Comparison of ENCODE assay signal across 8 cellular contexts in the genomic region with DNA sequence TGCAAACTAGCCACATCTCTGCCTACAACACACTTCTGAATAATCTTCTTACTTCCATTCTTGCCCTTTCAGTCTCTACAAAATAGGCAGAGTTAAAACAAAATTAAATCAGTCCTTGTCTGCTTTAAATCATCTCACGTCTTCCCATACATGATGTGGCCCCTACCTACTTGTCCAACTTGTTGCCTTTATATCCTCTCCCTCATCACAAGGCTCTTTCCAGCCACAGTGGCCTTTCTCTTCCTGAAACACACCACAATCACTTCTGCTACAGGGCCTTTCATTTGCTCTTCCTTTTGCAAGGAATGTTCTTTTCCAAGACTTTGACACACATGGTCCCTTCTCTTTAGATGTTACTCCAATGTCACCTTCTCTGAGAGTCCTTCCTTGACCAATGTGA. TPM values are rescaled to one million over a fixed set of nuclear protein-coding genes. Genes with fewer than 3 reads are reported as not detected.
DNase-seq lines count a peak whose midpoint lies in the region; ATAC-seq and TF ChIP-seq lines count a peak whose summit lies in the region.

No MANE protein-coding gene starts in this region.

- no peak overlapping the region for H3K4me3 Mint-ChIP-seq in CD4-positive, CD25-positive, alpha-beta regulatory T cell
- no peak overlapping the region for H3K4me3 Mint-ChIP-seq in WTC11

- H2BK12ac ChIP-seq in neuronal stem cell (ENCODE audit: low read length) = no peak overlapping the region

- no peak overlapping the region for H2AK5ac ChIP-seq in neuronal stem cell (ENCODE audit: low read depth, low read length)

- H3K27me3 ChIP-seq in CD4-positive, CD25-positive, alpha-beta regulatory T cell (ENCODE audit: control insufficient read depth, insufficient read depth, low read length) = no peaks in the 10 kb centered on the region
- H3K27me3 ChIP-seq in ectodermal cell (ENCODE audit: control insufficient read depth, insufficient read depth, low read length, poor library complexity, severe bottlenecking) (no peaks in the 10 kb centered on the region), neuronal stem cell (ENCODE audit: control insufficient read depth in 3 of 3, insufficient read depth in 3 of 3, low read depth in 1 of 3, low read length in 3 of 3) (no peaks in the 10 kb centered on the region)

- H3K27ac Mint-ChIP-seq in CD4-positive, CD25-positive, alpha-beta regulatory T cell = no peak overlapping the region
- H3K27ac Mint-ChIP-seq in WTC11 = no peak overlapping the region

- H2BK5ac ChIP-seq in neuronal stem cell (ENCODE audit: low read length) = no peak overlapping the region

- no peak overlapping the region for H3K9ac ChIP-seq in neuronal stem cell (ENCODE audit: low read depth, low read length, poor library complexity)

- H4K91ac ChIP-seq in neuronal stem cell (ENCODE audit: low read depth, low read length, poor library complexity) = no peak overlapping the region

- POLR2A ChIA-PET in WTC11 (lab: Charles Lee) = no interaction called here

- 40 to 43% methylated on average over 1 of the region's 1 CpG for WGBS in ectodermal cell, 2 experiments
- no CpG with 5 or more reads among the region's 1 CpG for WGBS in neuronal stem cell (ENCODE audit: extremely low coverage in 2 of 2, insufficient read length in 2 of 2, insufficient replicate concordance in 1 of 2), 2 donors

- peak overlapping the region; percentile 96 for H3K27ac ChIP-seq in CD4-positive, CD25-positive, alpha-beta regulatory T cell (ENCODE audit: insufficient read depth, low read length, poor library complexity, severe bottlenecking)
- no peak overlapping the region for H3K27ac ChIP-seq in ectodermal cell (ENCODE audit: insufficient read depth, low read depth, low read length, poor library complexity, severe bottlenecking)
- no peak overlapping the region for H3K27ac ChIP-seq in neuronal stem cell (replicated peaks; ENCODE audit: low read length)

- no peak overlapping the region for H3K14ac ChIP-seq in neuronal stem cell (ENCODE audit: low read length)

- peaks cover 55% of the 10 kb centered on the region for H3K4me1 ChIP-seq in CD4-positive, CD25-positive, alpha-beta regulatory T cell (ENCODE audit: control insufficient read depth, insufficient read depth, low read length, poor library complexity, severe bottlenecking)
- peaks cover 13% of the 10 kb centered on the region for H3K4me1 ChIP-seq in ectodermal cell (ENCODE audit: control insufficient read depth, insufficient read depth, low read length)
- H3K4me1 ChIP-seq in neuronal stem cell (ENCODE audit: control insufficient read depth in 2 of 2, insufficient read depth in 1 of 2, low read depth in 1 of 2, low read length in 2 of 2) = peaks cover 10 to 17% of the 10 kb centered on the region in 2 donors

- no peaks in the 10 kb centered on the region for H3K9me3 Mint-ChIP-seq in CD4-positive, CD25-positive, alpha-beta regulatory T cell
- no peaks in the 10 kb centered on the region for H3K9me3 Mint-ChIP-seq in WTC11

- H3K36me3 Mint-ChIP-seq in CD4-positive, CD25-positive, alpha-beta regulatory T cell = peaks cover 9% of the 10 kb centered on the region
- H3K36me3 Mint-ChIP-seq in WTC11 = peaks cover 4% of the 10 kb centered on the region

- no peaks in the 10 kb centered on the region for H3K79me1 ChIP-seq in neuronal stem cell (ENCODE audit: low read depth, low read length)

- no peak overlapping the region for H4K8ac ChIP-seq in neuronal stem cell (ENCODE audit: low read depth, low read length)

- no peaks in the 10 kb centered on the region for H3K9me3 ChIP-seq in CD4-positive, CD25-positive, alpha-beta regulatory T cell (ENCODE audit: control insufficient read depth in 2 of 2, low read length in 2 of 2)
- H3K9me3 ChIP-seq in ectodermal cell (ENCODE audit: control insufficient read depth, low read length) (no peaks in the 10 kb centered on the region), neuronal stem cell (replicated peaks in 1 of 2; ENCODE audit: control insufficient read depth in 2 of 2, insufficient read depth in 1 of 2, low read depth in 1 of 2, low read length in 2 of 2) (peaks cover 0 to 11% of the 10 kb centered on the region in 2 donors)

- CTCF ChIA-PET in WTC11 (lab: Charles Lee) = interaction anchor here (2.1 kb wide), 1 partner anchor 20 kb away, joined by 7 read pairs; no protein-coding TSS in a partner anchor

- no peak overlapping the region for H3K4ac ChIP-seq in neuronal stem cell (ENCODE audit: low read length)

- no peak overlapping the region for H2AFZ ChIP-seq in neuronal stem cell (ENCODE audit: low read length)

- no peak overlapping the region for H2BK15ac ChIP-seq in neuronal stem cell (ENCODE audit: low read length)

- no peak for ATAC-seq in CD4-positive, CD25-positive, alpha-beta regulatory T cell (ENCODE audit: low read depth in 2 of 2)
- ATAC-seq in WTC11 (no peak), GM21526 (IDR thresholded peaks at IDR 0.05; ENCODE audit: low FRiP score, unreplicated experiment) (no peak)

- no peak for TF ChIP-seq CTCF in LNCaP clone FGC (IDR thresholded peaks at IDR 0.05; ENCODE audit: control insufficient read depth, extremely low read depth, insufficient read depth)
- TF ChIP-seq CTCF in WTC11 (IDR thresholded peaks at IDR 0.05) = no peak

- DNase-seq in CD4-positive, CD25-positive, alpha-beta regulatory T cell = no peak
- DNase-seq in LNCaP clone FGC (ENCODE audit: low read depth) (no peak), neuronal stem cell (ENCODE audit: low spot score) (no peak), WTC11 (ENCODE audit: low spot score) (no peak), SW 1271 (lab: John Stamatoyannopoulos, UW) (no peak), middle frontal gyrus (ENCODE audit: extremely low spot score, low spot score) (no peak)

- H3K4me1 Mint-ChIP-seq in CD4-positive, CD25-positive, alpha-beta regulatory T cell = peaks cover 7 to 48% (median 39%) of the 10 kb centered on the region in 4 donors
- H3K4me1 Mint-ChIP-seq in WTC11 = peaks cover 52% of the 10 kb centered on the region

- H3K4me3 ChIP-seq in CD4-positive, CD25-positive, alpha-beta regulatory T cell (ENCODE audit: low read depth, low read length) = peak overlapping the region; percentile 96
- H3K4me3 ChIP-seq in LNCaP clone FGC (ENCODE audit: low read depth, low read length) (peak overlapping the region; percentile 91), ectodermal cell (ENCODE audit: insufficient read depth, low read depth, low read length) (peak overlapping the region; percentile 84), neuronal stem cell (ENCODE audit: low read length in 2 of 2) (peak overlapping the region; percentile 13 to 97)

- peaks cover 4% of the 10 kb centered on the region for H3K36me3 ChIP-seq in CD4-positive, CD25-positive, alpha-beta regulatory T cell (ENCODE audit: control insufficient read depth, insufficient read depth, low read length)
- H3K36me3 ChIP-seq in ectodermal cell (ENCODE audit: control insufficient read depth, insufficient read depth, low read length) (no peaks in the 10 kb centered on the region), neuronal stem cell (replicated peaks in 1 of 2; ENCODE audit: control insufficient read depth in 2 of 2, insufficient read depth in 2 of 2, low read length in 2 of 2) (peaks cover 0 to 48% of the 10 kb centered on the region in 2 donors)

- H3K18ac ChIP-seq in neuronal stem cell (ENCODE audit: low read length) = no peak overlapping the region

- H3K23ac ChIP-seq in neuronal stem cell (ENCODE audit: low read depth, low read length, poor library complexity) = no peak overlapping the region

- H2BK120ac ChIP-seq in neuronal stem cell (ENCODE audit: low read depth, low read length) = no peak overlapping the region

- H3K4me2 ChIP-seq in neuronal stem cell (ENCODE audit: insufficient read depth, low read length, poor library complexity, severe bottlenecking) = peak overlapping the region; percentile 38

- no peaks in the 10 kb centered on the region for H3K27me3 Mint-ChIP-seq in CD4-positive, CD25-positive, alpha-beta regulatory T cell
- H3K27me3 Mint-ChIP-seq in WTC11 (ENCODE audit: low read depth) = no peaks in the 10 kb centered on the region

TF ChIP-seq in WTC11, 78 proteins besides CTCF, POLR2A, EP300 and RAD21 (continues in another document):
- TF ChIP-seq GRHL2 (CRISPR knock-in tag; IDR thresholded peaks at IDR 0.05; ENCODE audit: insufficient replicate concordance, severe bottlenecking) (no peak), ETV6 (CRISPR knock-in tag; IDR thresholded peaks at IDR 0.05) (no peak), ZNF219 (CRISPR knock-in tag; IDR thresholded peaks at IDR 0.05; ENCODE audit: borderline replicate concordance) (no peak)
- TF ChIP-seq, protein P1, sequence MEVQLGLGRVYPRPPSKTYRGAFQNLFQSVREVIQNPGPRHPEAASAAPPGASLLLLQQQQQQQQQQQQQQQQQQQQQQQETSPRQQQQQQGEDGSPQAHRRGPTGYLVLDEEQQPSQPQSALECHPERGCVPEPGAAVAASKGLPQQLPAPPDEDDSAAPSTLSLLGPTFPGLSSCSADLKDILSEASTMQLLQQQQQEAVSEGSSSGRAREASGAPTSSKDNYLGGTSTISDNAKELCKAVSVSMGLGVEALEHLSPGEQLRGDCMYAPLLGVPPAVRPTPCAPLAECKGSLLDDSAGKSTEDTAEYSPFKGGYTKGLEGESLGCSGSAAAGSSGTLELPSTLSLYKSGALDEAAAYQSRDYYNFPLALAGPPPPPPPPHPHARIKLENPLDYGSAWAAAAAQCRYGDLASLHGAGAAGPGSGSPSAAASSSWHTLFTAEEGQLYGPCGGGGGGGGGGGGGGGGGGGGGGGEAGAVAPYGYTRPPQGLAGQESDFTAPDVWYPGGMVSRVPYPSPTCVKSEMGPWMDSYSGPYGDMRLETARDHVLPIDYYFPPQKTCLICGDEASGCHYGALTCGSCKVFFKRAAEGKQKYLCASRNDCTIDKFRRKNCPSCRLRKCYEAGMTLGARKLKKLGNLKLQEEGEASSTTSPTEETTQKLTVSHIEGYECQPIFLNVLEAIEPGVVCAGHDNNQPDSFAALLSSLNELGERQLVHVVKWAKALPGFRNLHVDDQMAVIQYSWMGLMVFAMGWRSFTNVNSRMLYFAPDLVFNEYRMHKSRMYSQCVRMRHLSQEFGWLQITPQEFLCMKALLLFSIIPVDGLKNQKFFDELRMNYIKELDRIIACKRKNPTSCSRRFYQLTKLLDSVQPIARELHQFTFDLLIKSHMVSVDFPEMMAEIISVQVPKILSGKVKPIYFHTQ (CRISPR knock-in tag; IDR thresholded peaks at IDR 0.05) = no peak
- TF ChIP-seq, protein P2, sequence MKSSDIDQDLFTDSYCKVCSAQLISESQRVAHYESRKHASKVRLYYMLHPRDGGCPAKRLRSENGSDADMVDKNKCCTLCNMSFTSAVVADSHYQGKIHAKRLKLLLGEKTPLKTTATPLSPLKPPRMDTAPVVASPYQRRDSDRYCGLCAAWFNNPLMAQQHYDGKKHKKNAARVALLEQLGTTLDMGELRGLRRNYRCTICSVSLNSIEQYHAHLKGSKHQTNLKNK (CRISPR knock-in tag; IDR thresholded peaks at IDR 0.05) = no peak

RNA-seq across cellular contexts. Expression of a gene that starts 1.7 kb away (rescaled TPM):
- 86.4 TPM for total RNA-seq in CD4-positive, CD25-positive, alpha-beta regulatory T cell
- polyA plus RNA-seq in CD4-positive, CD25-positive, alpha-beta regulatory T cell = 10 to 100 TPM; 10.6 to 17.6 (median 14.3) TPM
- polyA plus RNA-seq in ectodermal cell (2013, experiment 1 of 4) = 137 TPM
- 182 TPM for polyA plus RNA-seq in ectodermal cell (2013, experiment 2 of 4)
- 119 TPM for polyA plus RNA-seq in ectodermal cell (2013, experiment 3 of 4)
- polyA plus RNA-seq in ectodermal cell (2013, experiment 4 of 4) = 134 TPM
- polyA plus RNA-seq in neuronal stem cell (2013, experiment 1 of 2) = 49.8 TPM
- polyA plus RNA-seq in neuronal stem cell (2013, experiment 2 of 2) = 52.2 TPM
- total RNA-seq in WTC11 (2021) = 57.7 to 64.1 TPM (median 59.0 TPM) in 3 replicates
